In the genomic region with DNA sequence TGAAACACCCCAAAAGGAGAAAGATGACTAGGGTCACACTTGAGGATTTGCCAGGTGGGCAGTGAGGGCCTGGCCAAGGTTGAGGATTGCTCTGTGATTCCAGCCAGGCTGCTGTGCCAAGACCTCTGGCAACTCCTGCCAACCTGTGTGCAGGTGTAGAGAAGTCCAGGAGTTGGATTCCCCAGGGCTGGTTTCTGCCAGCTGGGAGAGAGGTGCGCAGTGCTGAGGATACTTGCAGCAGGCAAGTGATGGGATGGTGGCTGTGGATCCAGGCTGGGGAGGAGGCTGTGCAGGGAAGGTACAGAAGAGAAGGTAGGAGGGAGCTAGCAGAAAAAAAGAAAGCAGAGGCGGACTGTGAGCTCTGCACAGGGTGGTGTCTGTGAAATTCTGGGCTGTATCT, we compare ENCODE assay signal across 19 cellular contexts. TPM values are rescaled to one million over a fixed set of nuclear protein-coding genes. Genes with fewer than 3 reads are reported as not detected.
DNase-seq lines count a peak whose midpoint lies in the region; TF ChIP-seq lines count a peak whose summit lies in the region.
"Had no signal": no experiment of that assay in that cellular context is flagged by ENCODE, and none has a peak within 500 bp of the region (broad histone marks: within the 10 kb centered on the region; RNA-seq: fewer than 3 reads in every experiment).

No MANE protein-coding gene starts in this region.

- no peak overlapping the region for H3K27ac Mint-ChIP-seq in T-helper 1 cell treated with Interleukin-12 subunit alpha and Interleukin-12 subunit beta and Interleukin-4 antibody, amounts not matched to agents 30 μg/mL and 1 μg/mL, for 36 hours
- no peak overlapping the region for H3K27ac Mint-ChIP-seq in activated T-helper 1 cell treated with anti-CD3 and anti-CD28 coated beads, Interleukin-12 subunit alpha, Interleukin-12 subunit beta, Interleukin-2, Interleukin-4 antibody, amounts not matched to agents 30 ng/mL and 10 ng/mL and 1 ng/mL, durations not matched to agents 14 hours and 24 hours and 36 hours
- H3K27ac Mint-ChIP-seq in immature natural killer cell, result peak overlapping the region in 4 of 6 donors; percentile 67 to 87 (median 76)
- H3K27ac Mint-ChIP-seq in progenitor cell of endocrine pancreas, result peak overlapping the region; percentile 18
- H3K27ac Mint-ChIP-seq: activated CD4-positive, alpha-beta memory T cell treated with anti-CD3 and anti-CD28 coated beads for 36 hours; activated naive CD8-positive, alpha-beta T cell treated with anti-CD3 and anti-CD28 coated beads, Interleukin-2, amount 10 ng/mL, durations not matched to agents 7 days and 5 days; nephron progenitor cell had no signal

- DNase-seq in T-helper 1 cell (no peak), immature natural killer cell (no peak), progenitor cell of endocrine pancreas (ENCODE audit: low spot score, unreplicated experiment) (no peak), DMS153 (lab: John Stamatoyannopoulos, UW) (no peak), NOMO-1 treated with dmso at 0.1 percent for 144 hours (lab: John Stamatoyannopoulos, UW; ENCODE audit: unreplicated experiment) (no peak), RPMI8226 (no peak)
- no peak for DNase-seq in activated T-helper 1 cell treated with anti-CD3 and anti-CD28 coated beads, Interleukin-12 subunit alpha, Interleukin-12 subunit beta, Interleukin-2, Interleukin-4 antibody, amounts not matched to agents 30 ng/mL and 10 ng/mL and 1 ng/mL, durations not matched to agents 14 hours and 24 hours and 36 hours (ENCODE audit: low spot score)
- DNase-seq: activated CD4-positive, alpha-beta memory T cell treated with anti-CD3 and anti-CD28 coated beads for 36 hours; activated naive CD8-positive, alpha-beta T cell treated with anti-CD3 and anti-CD28 coated beads, Interleukin-2, amount 10 ng/mL, durations not matched to agents 7 days and 5 days; DMS79 treated with DMSO at 0.1 percent for 48 hours; lower lobe of right lung; NCI-H1417 treated with DMSO at 0.1 percent for 48 hours; nephron progenitor cell; tibial artery had no signal

- H3K27me3 Mint-ChIP-seq in T-helper 1 cell treated with Interleukin-12 subunit alpha and Interleukin-12 subunit beta and Interleukin-4 antibody, amounts not matched to agents 30 μg/mL and 1 μg/mL, for 36 hours (ENCODE audit: low read depth), result peaks cover 54% of the 10 kb centered on the region
- H3K27me3 Mint-ChIP-seq in activated T-helper 1 cell treated with anti-CD3 and anti-CD28 coated beads, Interleukin-12 subunit alpha, Interleukin-12 subunit beta, Interleukin-2, Interleukin-4 antibody, amounts not matched to agents 30 ng/mL and 10 ng/mL and 1 ng/mL, durations not matched to agents 14 hours and 24 hours and 36 hours (ENCODE audit: insufficient read depth), result peaks cover 33% of the 10 kb centered on the region
- H3K27me3 Mint-ChIP-seq in immature natural killer cell (ENCODE audit: low read depth in 3 of 3) (peaks cover 1 to 7% (median 3%) of the 10 kb centered on the region in 3 donors), progenitor cell of endocrine pancreas (peaks cover 18% of the 10 kb centered on the region)

- H3K4me1 Mint-ChIP-seq in T-helper 1 cell treated with Interleukin-12 subunit alpha and Interleukin-12 subunit beta and Interleukin-4 antibody, amounts not matched to agents 30 μg/mL and 1 μg/mL, for 36 hours (ENCODE audit: low read depth), result peaks cover 35% of the 10 kb centered on the region
- peaks cover 38% of the 10 kb centered on the region for H3K4me1 Mint-ChIP-seq in activated T-helper 1 cell treated with anti-CD3 and anti-CD28 coated beads, Interleukin-12 subunit alpha, Interleukin-12 subunit beta, Interleukin-2, Interleukin-4 antibody, amounts not matched to agents 30 ng/mL and 10 ng/mL and 1 ng/mL, durations not matched to agents 14 hours and 24 hours and 36 hours (ENCODE audit: low read depth)
- H3K4me1 Mint-ChIP-seq in immature natural killer cell (peaks cover 37 to 44% of the 10 kb centered on the region in 2 donors), progenitor cell of endocrine pancreas (ENCODE audit: low read depth) (peaks cover 13% of the 10 kb centered on the region)

- H3K36me3 Mint-ChIP-seq in T-helper 1 cell treated with Interleukin-12 subunit alpha and Interleukin-12 subunit beta and Interleukin-4 antibody, amounts not matched to agents 30 μg/mL and 1 μg/mL, for 36 hours (ENCODE audit: low read depth), result peaks cover 8% of the 10 kb centered on the region
- peaks cover under 1% of the 10 kb centered on the region for H3K36me3 Mint-ChIP-seq in activated T-helper 1 cell treated with anti-CD3 and anti-CD28 coated beads, Interleukin-12 subunit alpha, Interleukin-12 subunit beta, Interleukin-2, Interleukin-4 antibody, amounts not matched to agents 30 ng/mL and 10 ng/mL and 1 ng/mL, durations not matched to agents 14 hours and 24 hours and 36 hours (ENCODE audit: low read depth)
- H3K36me3 Mint-ChIP-seq in immature natural killer cell (no peaks in the 10 kb centered on the region), progenitor cell of endocrine pancreas (ENCODE audit: insufficient read depth) (peaks cover 1% of the 10 kb centered on the region)
- H3K36me3 Mint-ChIP-seq: activated CD4-positive, alpha-beta memory T cell treated with anti-CD3 and anti-CD28 coated beads for 36 hours; activated naive CD8-positive, alpha-beta T cell treated with anti-CD3 and anti-CD28 coated beads, Interleukin-2, amount 10 ng/mL, durations not matched to agents 7 days and 5 days had no signal

- peak overlapping the region; percentile 80 for H3K4me3 Mint-ChIP-seq in T-helper 1 cell treated with Interleukin-12 subunit alpha and Interleukin-12 subunit beta and Interleukin-4 antibody, amounts not matched to agents 30 μg/mL and 1 μg/mL, for 36 hours
- peak overlapping the region; percentile 83 for H3K4me3 Mint-ChIP-seq in activated T-helper 1 cell treated with anti-CD3 and anti-CD28 coated beads, Interleukin-12 subunit alpha, Interleukin-12 subunit beta, Interleukin-2, Interleukin-4 antibody, amounts not matched to agents 30 ng/mL and 10 ng/mL and 1 ng/mL, durations not matched to agents 14 hours and 24 hours and 36 hours
- H3K4me3 Mint-ChIP-seq in immature natural killer cell (peak overlapping the region in 3 of 5 donors; percentile 13 to 41 (median 33)), progenitor cell of endocrine pancreas (ENCODE audit: low read depth) (no peak overlapping the region)
- H3K4me3 Mint-ChIP-seq: activated CD4-positive, alpha-beta memory T cell treated with anti-CD3 and anti-CD28 coated beads for 36 hours; activated naive CD8-positive, alpha-beta T cell treated with anti-CD3 and anti-CD28 coated beads, Interleukin-2, amount 10 ng/mL, durations not matched to agents 7 days and 5 days had no signal

- intact Hi-C loops in activated T-helper 1 cell treated with anti-CD3 and anti-CD28 coated beads, Interleukin-12 subunit alpha, Interleukin-12 subunit beta, Interleukin-2, Interleukin-4 antibody, amounts not matched to agents 30 ng/mL and 10 ng/mL and 1 ng/mL, durations not matched to agents 14 hours and 24 hours and 36 hours (cut with micrococcal nuclease), result no loop called here

- no peak for TF ChIP-seq CTCF in progenitor cell of endocrine pancreas (IDR thresholded peaks at IDR 0.05; ENCODE audit: unreplicated experiment)

- no peaks in the 10 kb centered on the region for H3K9me3 Mint-ChIP-seq in T-helper 1 cell treated with Interleukin-12 subunit alpha and Interleukin-12 subunit beta and Interleukin-4 antibody, amounts not matched to agents 30 μg/mL and 1 μg/mL, for 36 hours
- H3K9me3 Mint-ChIP-seq in activated T-helper 1 cell treated with anti-CD3 and anti-CD28 coated beads, Interleukin-12 subunit alpha, Interleukin-12 subunit beta, Interleukin-2, Interleukin-4 antibody, amounts not matched to agents 30 ng/mL and 10 ng/mL and 1 ng/mL, durations not matched to agents 14 hours and 24 hours and 36 hours, result no peaks in the 10 kb centered on the region
- H3K9me3 Mint-ChIP-seq in immature natural killer cell (no peaks in the 10 kb centered on the region), progenitor cell of endocrine pancreas (ENCODE audit: low read depth) (no peaks in the 10 kb centered on the region)
- H3K9me3 Mint-ChIP-seq: activated CD4-positive, alpha-beta memory T cell treated with anti-CD3 and anti-CD28 coated beads for 36 hours; activated naive CD8-positive, alpha-beta T cell treated with anti-CD3 and anti-CD28 coated beads, Interleukin-2, amount 10 ng/mL, durations not matched to agents 7 days and 5 days; nephron progenitor cell had no signal

RNA-seq across cellular contexts. Expression of a gene that starts 6.6 kb away (rescaled TPM):
- 26.3 and 27.1 TPM in 2 replicates for total RNA-seq in activated T-helper 1 cell treated with anti-CD3 and anti-CD28 coated beads, Interleukin-12 subunit alpha, Interleukin-12 subunit beta, Interleukin-2, Interleukin-4 antibody, amounts not matched to agents 30 ng/mL and 10 ng/mL and 1 ng/mL, durations not matched to agents 14 hours and 24 hours and 36 hours
- 1 to 10 TPM; 2.0 to 7.5 (median 3.3) TPM for polyA plus RNA-seq in immature natural killer cell
- 72.7 and 78.8 TPM in 2 replicates for total RNA-seq in progenitor cell of endocrine pancreas

RNA-seq across cellular contexts. Expression of a gene that starts 27.1 kb away (rescaled TPM):
- total RNA-seq in activated T-helper 1 cell treated with anti-CD3 and anti-CD28 coated beads, Interleukin-12 subunit alpha, Interleukin-12 subunit beta, Interleukin-2, Interleukin-4 antibody, amounts not matched to agents 30 ng/mL and 10 ng/mL and 1 ng/mL, durations not matched to agents 14 hours and 24 hours and 36 hours, result 64.7 and 67.6 TPM in 2 replicates
- 10 to 100 TPM; 24.8 to 60.4 (median 28.4) TPM for polyA plus RNA-seq in immature natural killer cell
- 67.8 and 69.8 TPM in 2 replicates for total RNA-seq in progenitor cell of endocrine pancreas

RNA-seq across cellular contexts. Expression of a gene that starts 51.9 kb away (rescaled TPM):
- total RNA-seq in activated T-helper 1 cell treated with anti-CD3 and anti-CD28 coated beads, Interleukin-12 subunit alpha, Interleukin-12 subunit beta, Interleukin-2, Interleukin-4 antibody, amounts not matched to agents 30 ng/mL and 10 ng/mL and 1 ng/mL, durations not matched to agents 14 hours and 24 hours and 36 hours, result not detected in 2 replicates
- polyA plus RNA-seq in immature natural killer cell, result not detected
- not detected in 2 replicates for total RNA-seq in progenitor cell of endocrine pancreas
- total RNA-seq: activated CD4-positive, alpha-beta memory T cell treated with anti-CD3 and anti-CD28 coated beads for 36 hours; activated naive CD8-positive, alpha-beta T cell treated with anti-CD3 and anti-CD28 coated beads, Interleukin-2, amount 10 ng/mL, durations not matched to agents 7 days and 5 days; bronchial epithelial cell; renal cortical epithelial cell; RPMI7951 had no signal
- polyA plus RNA-seq: A549 had no signal

RNA-seq across cellular contexts. Expression of a gene that starts 54.2 kb away (rescaled TPM):
- 37.7 and 41.5 TPM in 2 replicates for total RNA-seq in activated T-helper 1 cell treated with anti-CD3 and anti-CD28 coated beads, Interleukin-12 subunit alpha, Interleukin-12 subunit beta, Interleukin-2, Interleukin-4 antibody, amounts not matched to agents 30 ng/mL and 10 ng/mL and 1 ng/mL, durations not matched to agents 14 hours and 24 hours and 36 hours
- 100 to 1,000 TPM; 192 to 330 (median 205) TPM for polyA plus RNA-seq in immature natural killer cell
- total RNA-seq in progenitor cell of endocrine pancreas, result 65.3 and 67.5 TPM in 2 replicates

Comparison
In these comparisons a context has a peak if more than half of its experiments do, and no peak if none do; other contexts are left out.
1. H3K27ac Mint-ChIP-seq: peak in immature natural killer cell (4 of 6) and progenitor cell of endocrine pancreas (single experiment); none in T-helper 1 cell treated with Interleukin-12 subunit alpha and Interleukin-12 subunit beta and Interleukin-4 antibody, amounts not matched to agents 30 μg/mL and 1 μg/mL, for 36 hours (single experiment) and activated T-helper 1 cell treated with anti-CD3 and anti-CD28 coated beads, Interleukin-12 subunit alpha, Interleukin-12 subunit beta, Interleukin-2, Interleukin-4 antibody, amounts not matched to agents 30 ng/mL and 10 ng/mL and 1 ng/mL, durations not matched to agents 14 hours and 24 hours and 36 hours (single experiment).